17 cellular contexts compared by ENCODE assay signal in genomic region chr1:57269621-57270235, GRCh38.
"Had no signal": no experiment of that assay in that cellular context is flagged by ENCODE, and none has a peak within 500 bp of the region (broad histone marks: within the 10 kb centered on the region; RNA-seq: fewer than 3 reads in every experiment).

No MANE protein-coding gene starts in this region.

- ATAC-seq: foreskin keratinocyte had no signal

- H3K36me3 ChIP-seq: neutrophil, transverse colon, vagina had no signal

- H3K79me2 ChIP-seq: parathyroid adenoma had no signal

- DNase-seq: activated CD4-positive, alpha-beta T cell treated with anti-CD3 and anti-CD28 coated beads, Interleukin-2, amount 50 U/mL, for 4 hours; activated naive CD4-positive, alpha-beta T cell treated with anti-CD3 and anti-CD28 coated beads, Interleukin-2, amount 10 ng/mL, durations not matched to agents 7 days and 5 days; cortex of kidney; effector CD4-positive, alpha-beta T cell; foreskin keratinocyte; immature natural killer cell; naive B cell; small intestine; stimulated activated CD4-positive, alpha-beta T cell treated with anti-CD3 and anti-CD28 coated beads, Interleukin-4, amount 100 ng/mL, for 24 hours; stimulated activated naive CD4-positive, alpha-beta T cell treated with Interleukin-2 at 50 U/mL for 16 hours; transverse colon had no signal

- H3K36me3 Mint-ChIP-seq: activated naive CD4-positive, alpha-beta T cell treated with anti-CD3 and anti-CD28 coated beads, Interleukin-2, amount 10 ng/mL, durations not matched to agents 7 days and 5 days; immature natural killer cell; naive B cell had no signal

- H2AFZ ChIP-seq: parathyroid adenoma had no signal

- H3K4me1 ChIP-seq: foreskin keratinocyte, parathyroid adenoma, transverse colon, vagina had no signal

- H3K4me3 ChIP-seq: lung, transverse colon, vagina had no signal

- H3K27ac ChIP-seq: foreskin keratinocyte, neutrophil, parathyroid adenoma, transverse colon, vagina had no signal

- H3K27ac Mint-ChIP-seq: activated naive CD4-positive, alpha-beta T cell treated with anti-CD3 and anti-CD28 coated beads, Interleukin-2, amount 10 ng/mL, durations not matched to agents 7 days and 5 days; activated T-helper 2 cell treated with anti-CD3 and anti-CD28 coated beads, Interferon-gamma antibody, Interleukin-2, Interleukin-4, amounts not matched to agents 10 μg/mL and 5 μg/mL and 100 μg/mL, durations not matched to agents 14 hours and 24 hours and 36 hours; immature natural killer cell; naive B cell; T-helper 2 cell treated with Interferon-gamma antibody and Interleukin-4, amounts not matched to agents 5 μg/mL and 100 μg/mL, for 36 hours had no signal

- H3K27me3 ChIP-seq: foreskin keratinocyte, neutrophil, transverse colon, vagina had no signal

- H3K9ac ChIP-seq: parathyroid adenoma had no signal

- H3K4me1 Mint-ChIP-seq: activated naive CD4-positive, alpha-beta T cell treated with anti-CD3 and anti-CD28 coated beads, Interleukin-2, amount 10 ng/mL, durations not matched to agents 7 days and 5 days; immature natural killer cell; naive B cell had no signal

- H3K9me3 Mint-ChIP-seq: activated naive CD4-positive, alpha-beta T cell treated with anti-CD3 and anti-CD28 coated beads, Interleukin-2, amount 10 ng/mL, durations not matched to agents 7 days and 5 days; activated T-helper 2 cell treated with anti-CD3 and anti-CD28 coated beads, Interferon-gamma antibody, Interleukin-2, Interleukin-4, amounts not matched to agents 10 μg/mL and 5 μg/mL and 100 μg/mL, durations not matched to agents 14 hours and 24 hours and 36 hours; naive B cell; T-helper 2 cell treated with Interferon-gamma antibody and Interleukin-4, amounts not matched to agents 5 μg/mL and 100 μg/mL, for 36 hours had no signal

- H3K9me3 ChIP-seq: neutrophil, transverse colon, vagina had no signal

- H3K27me3 Mint-ChIP-seq: activated naive CD4-positive, alpha-beta T cell treated with anti-CD3 and anti-CD28 coated beads, Interleukin-2, amount 10 ng/mL, durations not matched to agents 7 days and 5 days had no signal

- H3K4me3 Mint-ChIP-seq: activated naive CD4-positive, alpha-beta T cell treated with anti-CD3 and anti-CD28 coated beads, Interleukin-2, amount 10 ng/mL, durations not matched to agents 7 days and 5 days; immature natural killer cell; naive B cell; T-helper 2 cell treated with Interferon-gamma antibody and Interleukin-4, amounts not matched to agents 5 μg/mL and 100 μg/mL, for 36 hours had no signal
